17 cellular contexts compared by ENCODE assay signal in genomic region chr4:73066928-73067327, GRCh38. TPM values are rescaled to one million over a fixed set of nuclear protein-coding genes. Genes with fewer than 3 reads are reported as not detected.
A peak's percentile ranks its signal among the peaks of the same experiment; 100 is the strongest.
DNase-seq lines count a peak whose midpoint lies in the region; ATAC-seq and TF ChIP-seq lines count a peak whose summit lies in the region.
"Had no signal": no experiment of that assay in that cellular context is flagged by ENCODE, and none has a peak within 500 bp of the region (broad histone marks: within the 10 kb centered on the region; RNA-seq: fewer than 3 reads in every experiment).

No MANE protein-coding gene starts in this region.

- H3K36me3 ChIP-seq in osteoblast (ENCODE audit: insufficient read depth, low read length) = peaks cover 3% of the 10 kb centered on the region

- peak overlapping the region; percentile 71 for H3K27ac Mint-ChIP-seq in T-helper 2 cell treated with Interferon-gamma antibody and Interleukin-4, amounts not matched to agents 5 μg/mL and 100 μg/mL, for 36 hours

- no peaks in the 10 kb centered on the region for H3K9me3 ChIP-seq in osteoblast (ENCODE audit: low read depth, low read length)

- no peaks in the 10 kb centered on the region for H4K20me1 ChIP-seq in osteoblast (ENCODE audit: insufficient read depth, low read length)

- H3K4me2 ChIP-seq in osteoblast (ENCODE audit: insufficient read depth, low read length) = no peak overlapping the region
- H3K4me2 ChIP-seq: GM23338 had no signal

- no peak for ATAC-seq in GM18870 (IDR thresholded peaks at IDR 0.05; ENCODE audit: unreplicated experiment)
- ATAC-seq: GM23338, Panc1 had no signal

- peak overlapping the region; percentile 68 for H3K4me3 Mint-ChIP-seq in T-helper 2 cell treated with Interferon-gamma antibody and Interleukin-4, amounts not matched to agents 5 μg/mL and 100 μg/mL, for 36 hours
- H3K4me3 Mint-ChIP-seq: GM23338 had no signal

- no peaks in the 10 kb centered on the region for H3K9me3 Mint-ChIP-seq in T-helper 2 cell treated with Interferon-gamma antibody and Interleukin-4, amounts not matched to agents 5 μg/mL and 100 μg/mL, for 36 hours
- H3K9me3 Mint-ChIP-seq: GM23338 had no signal

- H3K4me1 Mint-ChIP-seq in T-helper 2 cell treated with Interferon-gamma antibody and Interleukin-4, amounts not matched to agents 5 μg/mL and 100 μg/mL, for 36 hours (ENCODE audit: low read depth) = peaks cover 31% of the 10 kb centered on the region

- peaks cover 28% of the 10 kb centered on the region for H3K79me2 ChIP-seq in osteoblast (ENCODE audit: insufficient read depth, low read length)

- no peak for TF ChIP-seq CTCF in osteoblast (IDR thresholded peaks at IDR 0.05; ENCODE audit: extremely low read depth, low read depth, low read length)

- no peaks in the 10 kb centered on the region for H3K27me3 Mint-ChIP-seq in T-helper 2 cell treated with Interferon-gamma antibody and Interleukin-4, amounts not matched to agents 5 μg/mL and 100 μg/mL, for 36 hours (ENCODE audit: low read depth)

- DNase-seq in stimulated activated CD4-positive, alpha-beta T cell treated with anti-CD3 and anti-CD28 coated beads, Interleukin-15, amount 100 ng/mL, for 24 hours = peak; percentile 26
- no peak for DNase-seq in stimulated activated CD4-positive, alpha-beta T cell treated with anti-CD3 and anti-CD28 coated beads, Interleukin-1b, Interleukin-23, amount 100 ng/mL, for 48 hours
- DNase-seq in T-helper 2 cell treated with Interferon-gamma antibody and Interleukin-4, amounts not matched to agents 5 μg/mL and 100 μg/mL, for 36 hours (ENCODE audit: low spot score) = peak; percentile 13
- peak; percentile 30 for DNase-seq in effector CD4-positive, alpha-beta T cell
- DNase-seq in AG08396 (ENCODE audit: low spot score) (no peak), osteoblast (ENCODE audit: insufficient read length, low spot score, missing footprints) (no peak), HuH-7 (ENCODE audit: low spot score) (no peak)
- DNase-seq: mesendoderm; NCI-H1436 treated with DMSO at 0.1 percent for 48 hours; NCI-H446; posterior cingulate gyrus; stimulated activated CD4-positive, alpha-beta T cell treated with anti-CD3 and anti-CD28 coated beads, Interleukin-12 subunit alpha, Interleukin-12 subunit beta, amount 100 ng/mL, for 4 hours; T-helper 9 cell; trophoblast cell had no signal

- H3K36me3 Mint-ChIP-seq in T-helper 2 cell treated with Interferon-gamma antibody and Interleukin-4, amounts not matched to agents 5 μg/mL and 100 μg/mL, for 36 hours (ENCODE audit: low read depth) = peaks cover 31% of the 10 kb centered on the region

- no peaks in the 10 kb centered on the region for H3K27me3 ChIP-seq in osteoblast (ENCODE audit: insufficient read depth, low read length)

- H3K4me3 ChIP-seq in osteoblast (ENCODE audit: insufficient read depth, low read length) = no peak overlapping the region
- H3K4me3 ChIP-seq: GM23338 had no signal

- H2AFZ ChIP-seq in osteoblast (ENCODE audit: low read length) = no peak overlapping the region
- H2AFZ ChIP-seq: GM23338 had no signal

- H3K4me1 ChIP-seq in osteoblast (ENCODE audit: insufficient read depth, low read length) = peaks cover 8% of the 10 kb centered on the region

- H3K27ac ChIP-seq in osteoblast (ENCODE audit: low read depth, low read length) = no peak overlapping the region

RNA-seq across cellular contexts. Expression of gene COX18, which starts 2.6 kb away (rescaled TPM):
- total RNA-seq in osteoblast = 25.9 and 29.0 TPM in 2 replicates

Comparison
In these comparisons a context has a peak if more than half of its experiments do, and no peak if none do; other contexts are left out.
1. DNase-seq: peak in stimulated activated CD4-positive, alpha-beta T cell treated with anti-CD3 and anti-CD28 coated beads, Interleukin-15, amount 100 ng/mL, for 24 hours (single experiment), T-helper 2 cell treated with Interferon-gamma antibody and Interleukin-4, amounts not matched to agents 5 μg/mL and 100 μg/mL, for 36 hours (single experiment) and effector CD4-positive, alpha-beta T cell (single experiment); none in stimulated activated CD4-positive, alpha-beta T cell treated with anti-CD3 and anti-CD28 coated beads, Interleukin-1b, Interleukin-23, amount 100 ng/mL, for 48 hours (single experiment), AG08396 (single experiment), osteoblast (single experiment) and HuH-7 (single experiment).